ENCODE assay signal across 10 cellular contexts in genomic region chr2:46329803-46330775, GRCh38. TPM values are rescaled to one million over a fixed set of nuclear protein-coding genes. Genes with fewer than 3 reads are reported as not detected.
A peak's percentile ranks its signal among the peaks of the same experiment; 100 is the strongest.
DNase-seq lines count a peak whose midpoint lies in the region; ATAC-seq, FAIRE-seq and TF ChIP-seq lines count a peak whose summit lies in the region.
"Had no signal": no experiment of that assay in that cellular context is flagged by ENCODE, and none has a peak within 500 bp of the region (broad histone marks: within the 10 kb centered on the region; RNA-seq: fewer than 3 reads in every experiment).

No MANE protein-coding gene starts in this region.

- TF ChIP-seq EP300 in tibial nerve (IDR thresholded peaks at IDR 0.05): no peak

- H3K27me3 ChIP-seq in astrocyte (ENCODE audit: insufficient read depth, low read length): no peaks in the 10 kb centered on the region
- no peaks in the 10 kb centered on the region for H3K27me3 ChIP-seq in keratinocyte (ENCODE audit: control insufficient read depth, extremely low read depth, insufficient read depth, low read length)
- no peaks in the 10 kb centered on the region for H3K27me3 ChIP-seq in tibial nerve

- no peak for TF ChIP-seq POLR2A in tibial nerve (IDR thresholded peaks at IDR 0.05)

- peaks cover 5% of the 10 kb centered on the region for H3K4me1 Mint-ChIP-seq in activated T-cell treated with anti-CD3 and anti-CD28 coated beads, Interleukin-2, amount 50 U/mL, for 4 hours (ENCODE audit: low read depth)
- peaks cover 56% of the 10 kb centered on the region for H3K4me1 Mint-ChIP-seq in astrocyte (ENCODE audit: low read depth, unreplicated experiment)

- TF ChIP-seq CTCF in astrocyte (IDR thresholded peaks at IDR 0.05; ENCODE audit: insufficient read depth, low read depth, low read length) (no peak), keratinocyte (optimal IDR thresholded peaks at IDR 0.05 in 1 of 3, IDR thresholded peaks at IDR 0.05 in 1 of 3, conservative IDR thresholded peaks at IDR 0.05 in 1 of 3; ENCODE audit: extremely low read depth in 1 of 3, insufficient read depth in 2 of 3, low read length in 3 of 3) (no peak), tibial nerve (IDR thresholded peaks at IDR 0.05) (no peak)

- dilution Hi-C loops in keratinocyte (cut with MboI; ENCODE audit: extremely low pct_ligation_motif_present, low sequenced_read_pairs): no loop called here

- H3K27ac Mint-ChIP-seq in astrocyte (ENCODE audit: unreplicated experiment): peak overlapping the region; percentile 93
- H3K27ac Mint-ChIP-seq: activated naive CD8-positive, alpha-beta T cell treated with anti-CD3 and anti-CD28 coated beads, Interleukin-2, amount 10 ng/mL, durations not matched to agents 7 days and 5 days; CD4-positive, alpha-beta memory T cell had no signal

- H3K4me2 ChIP-seq in astrocyte (ENCODE audit: low read length): peak overlapping the region; percentile 40
- H3K4me2 ChIP-seq in keratinocyte (ENCODE audit: control insufficient read depth, extremely low read depth, insufficient read depth, low read depth, low read length): peak overlapping the region; percentile 51

- H3K9me3 Mint-ChIP-seq in activated T-cell treated with anti-CD3 and anti-CD28 coated beads, Interleukin-2, amount 50 U/mL, for 4 hours: no peaks in the 10 kb centered on the region
- H3K9me3 Mint-ChIP-seq in astrocyte (ENCODE audit: unreplicated experiment): no peaks in the 10 kb centered on the region
- H3K9me3 Mint-ChIP-seq: activated naive CD8-positive, alpha-beta T cell treated with anti-CD3 and anti-CD28 coated beads, Interleukin-2, amount 10 ng/mL, durations not matched to agents 7 days and 5 days; CD4-positive, alpha-beta memory T cell had no signal

- H3K4me1 ChIP-seq in astrocyte (ENCODE audit: insufficient read depth, low read length) (peaks cover 47% of the 10 kb centered on the region), keratinocyte (ENCODE audit: control insufficient read depth, extremely low read depth, insufficient read depth, low read length) (peaks cover 99% of the 10 kb centered on the region), tibial nerve (peaks cover 0 to 86% (median 42%) of the 10 kb centered on the region in 4 donors)

- FAIRE-seq in astrocyte (lab: Jason Lieb, UNC) (peak; percentile 23), keratinocyte (lab: Jason Lieb, UNC) (peak; percentile 83)

- no peaks in the 10 kb centered on the region for H3K9me1 ChIP-seq in keratinocyte (ENCODE audit: control insufficient read depth, extremely low read depth, insufficient read depth, low read length)

- H2AFZ ChIP-seq in astrocyte (ENCODE audit: low read depth, low read length): no peak overlapping the region
- no peak overlapping the region for H2AFZ ChIP-seq in keratinocyte (ENCODE audit: control insufficient read depth, low read length)

- no peak overlapping the region for H3K4me3 Mint-ChIP-seq in activated T-cell treated with anti-CD3 and anti-CD28 coated beads, Interleukin-2, amount 50 U/mL, for 4 hours
- H3K4me3 Mint-ChIP-seq in astrocyte (ENCODE audit: unreplicated experiment): no peak overlapping the region
- H3K4me3 Mint-ChIP-seq: activated naive CD8-positive, alpha-beta T cell treated with anti-CD3 and anti-CD28 coated beads, Interleukin-2, amount 10 ng/mL, durations not matched to agents 7 days and 5 days had no signal

- H3K27ac ChIP-seq in astrocyte (ENCODE audit: low read depth, low read length): peak overlapping the region; percentile 33
- peak overlapping the region; percentile 92 for H3K27ac ChIP-seq in keratinocyte (ENCODE audit: control insufficient read depth, insufficient read depth, low read length)
- peak overlapping the region; percentile 11 to 75 (median 40) for H3K27ac ChIP-seq in tibial nerve

- no peaks in the 10 kb centered on the region for H3K36me3 Mint-ChIP-seq in activated T-cell treated with anti-CD3 and anti-CD28 coated beads, Interleukin-2, amount 50 U/mL, for 4 hours (ENCODE audit: insufficient read depth)
- H3K36me3 Mint-ChIP-seq in astrocyte (ENCODE audit: low read depth, unreplicated experiment): peaks cover 2% of the 10 kb centered on the region
- H3K36me3 Mint-ChIP-seq: CD4-positive, alpha-beta memory T cell had no signal

- peak; percentile 37 to 43 for ATAC-seq in activated T-cell treated with anti-CD3 and anti-CD28 coated beads, Interleukin-2, amount 50 U/mL, for 4 hours
- ATAC-seq in HG02678 (IDR thresholded peaks at IDR 0.05; ENCODE audit: unreplicated experiment): no peak

- H3K36me3 ChIP-seq in astrocyte (ENCODE audit: insufficient read depth, low read length) (no peaks in the 10 kb centered on the region), keratinocyte (ENCODE audit: control insufficient read depth in 2 of 2, extremely low read depth in 1 of 2, insufficient read depth in 2 of 2, low read length in 2 of 2) (peaks cover 0 to 5% of the 10 kb centered on the region in 2 experiments), tibial nerve (no peaks in the 10 kb centered on the region)

- H3K79me2 ChIP-seq in astrocyte (ENCODE audit: insufficient read depth, low read length) (no peaks in the 10 kb centered on the region), keratinocyte (ENCODE audit: control insufficient read depth, insufficient read depth, low read length) (peaks cover 48% of the 10 kb centered on the region)

- 42 to 44% methylated on average over 7 of the region's 7 CpGs for WGBS in tibial nerve, 2 donors

- DNase-seq in activated T-cell treated with anti-CD3 and anti-CD28 coated beads, Interleukin-2, amount 50 U/mL, for 4 hours: no peak
- DNase-seq in activated T-cell treated with anti-CD3 and anti-CD28 coated beads, Interleukin-2, amount 50 U/mL, for 48 hours: no peak
- DNase-seq in astrocyte (ENCODE audit: low read depth) (peak; percentile 96), keratinocyte (ENCODE audit: low read depth, low spot score) (peak; percentile 59), tibial nerve (ENCODE audit: low spot score in 2 of 2) (no peak), mucosa of gallbladder (ENCODE audit: low spot score) (no peak), germinal center (ENCODE audit: low spot score) (no peak)
- DNase-seq: activated naive CD8-positive, alpha-beta T cell treated with anti-CD3 and anti-CD28 coated beads, Interleukin-2, amount 10 ng/mL, durations not matched to agents 7 days and 5 days; CD4-positive, alpha-beta memory T cell had no signal

- no peaks in the 10 kb centered on the region for H4K20me1 ChIP-seq in astrocyte (ENCODE audit: insufficient read depth, low read length)
- no peaks in the 10 kb centered on the region for H4K20me1 ChIP-seq in keratinocyte (ENCODE audit: control insufficient read depth, extremely low read depth, insufficient read depth, low read length)

- peaks cover 4% of the 10 kb centered on the region for H3K27me3 Mint-ChIP-seq in activated T-cell treated with anti-CD3 and anti-CD28 coated beads, Interleukin-2, amount 50 U/mL, for 4 hours (ENCODE audit: low read depth)
- H3K27me3 Mint-ChIP-seq in astrocyte (ENCODE audit: low read depth, unreplicated experiment): no peaks in the 10 kb centered on the region

- H3K4me3 ChIP-seq in astrocyte (ENCODE audit: insufficient read depth, low read depth, low read length) (no peak overlapping the region), keratinocyte (ENCODE audit: control insufficient read depth in 2 of 3, extremely low read depth in 1 of 3, insufficient read depth in 2 of 3, low read depth in 1 of 3, low read length in 3 of 3) (peak overlapping the region in 1 of 3 experiments; percentile 40), tibial nerve (no peak overlapping the region)

- H3K9me3 ChIP-seq in astrocyte (ENCODE audit: insufficient read depth, low read depth, low read length) (no peaks in the 10 kb centered on the region), keratinocyte (ENCODE audit: control insufficient read depth, low read depth, low read length) (no peaks in the 10 kb centered on the region), tibial nerve (no peaks in the 10 kb centered on the region)

- H3K9ac ChIP-seq in astrocyte (ENCODE audit: low read length) (peak overlapping the region; percentile 12), keratinocyte (ENCODE audit: control insufficient read depth, extremely low read depth, insufficient read depth, low read length) (peak overlapping the region; percentile 76)

RNA-seq across cellular contexts. Expression of gene EPAS1, which starts 32.9 kb away (rescaled TPM):
- total RNA-seq in activated T-cell treated with anti-CD3 and anti-CD28 coated beads, Interleukin-2, amount 50 U/mL, for 4 hours: 10 to 100 TPM in 1 of 3 donors, 1 to 10 TPM in 2; 7.0 to 15.5 (median 7.0) TPM
- total RNA-seq in astrocyte (42.8 and 42.9 TPM in 2 replicates), tibial nerve (100 to 1,000 TPM; 110 to 451 (median 231) TPM), mucosa of gallbladder (221 TPM)
- polyA plus RNA-seq in keratinocyte: 91.0 to 153 TPM (median 96.7 TPM) in 3 replicates
- 38.1 TPM for polyA plus RNA-seq in keratinocyte (2011; ENCODE audit: low read depth)
- 102 and 135 TPM in 2 replicates for polyA plus RNA-seq in keratinocyte (2011; cell fraction: cytosol; rRNA removed)
- polyA plus RNA-seq in keratinocyte (2011; cell fraction: nucleus; rRNA removed): 154 and 178 TPM in 2 replicates
- polyA plus RNA-seq in keratinocyte (2012; ENCODE audit: low replicate concordance): 76.1 and 76.9 TPM in 2 replicates
- 99.9 to 166 TPM (median 147 TPM) in 3 replicates for polyA minus RNA-seq in keratinocyte
- 168 TPM for polyA minus RNA-seq in keratinocyte (2011; cell fraction: cytosol; rRNA and poly(A)+ RNA removed)
- 123 and 210 TPM in 2 replicates for polyA minus RNA-seq in keratinocyte (2011; cell fraction: nucleus; rRNA and poly(A)+ RNA removed)

Comparison
In these comparisons a context has a peak if more than half of its experiments do, and no peak if none do; other contexts are left out.
1. DNase-seq: peak in astrocyte (single experiment) and keratinocyte (single experiment); none in activated T-cell treated with anti-CD3 and anti-CD28 coated beads, Interleukin-2, amount 50 U/mL, for 4 hours (single experiment), activated T-cell treated with anti-CD3 and anti-CD28 coated beads, Interleukin-2, amount 50 U/mL, for 48 hours (0 of 2), tibial nerve (0 of 2), mucosa of gallbladder (single experiment) and germinal center (single experiment).
2. H3K27ac ChIP-seq: peak in every context shown above with its lines; median percentile 92 in keratinocyte; 40 in tibial nerve; 33 in astrocyte.